In the genomic region with DNA sequence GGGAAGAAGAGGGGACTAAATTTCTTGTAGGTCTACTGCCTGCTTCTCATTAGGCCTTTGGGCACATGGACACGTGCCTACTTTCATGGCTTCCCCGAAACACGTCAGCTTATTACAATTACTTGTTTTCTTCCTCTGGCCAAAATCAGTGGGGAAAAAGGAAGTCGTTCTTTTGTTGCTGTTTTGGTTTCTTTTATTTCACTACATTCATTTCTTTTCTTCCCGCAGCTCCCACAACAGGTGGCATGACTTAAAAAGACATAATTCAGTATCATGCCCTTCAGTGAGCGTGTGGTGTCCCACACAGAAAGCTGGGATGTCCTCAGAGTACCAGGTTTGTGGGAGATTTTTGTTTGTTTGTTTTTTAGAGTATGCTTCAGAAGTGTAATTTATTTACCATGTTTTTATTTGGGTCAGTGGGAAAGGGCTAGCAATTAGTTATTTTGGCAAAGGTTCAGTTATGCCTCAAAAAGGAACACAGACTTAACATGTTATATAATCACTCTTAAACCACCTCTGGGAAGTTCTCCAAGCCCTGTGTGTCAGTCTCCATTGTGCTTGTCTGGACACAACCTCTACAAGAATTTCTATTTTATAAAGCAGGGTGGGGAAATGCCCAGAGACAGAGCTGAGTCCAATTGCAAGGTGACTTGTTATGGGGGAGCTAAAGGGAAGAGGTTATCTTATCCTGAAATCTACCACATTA, we compare ENCODE assay signal across 1 cellular context.
TF ChIP-seq lines count a peak whose summit lies in the region.

No MANE protein-coding gene starts in this region.

TF ChIP-seq in GM23338, 12 proteins besides CTCF, POLR2A, EP300 and RAD21 (continued from another document):
- TF ChIP-seq ZNF462 (CRISPR knock-in tag; IDR thresholded peaks at IDR 0.05) (no peak), STAT1 (IDR thresholded peaks at IDR 0.05; ENCODE audit: unreplicated experiment) (no peak)
- TF ChIP-seq, protein P1, sequence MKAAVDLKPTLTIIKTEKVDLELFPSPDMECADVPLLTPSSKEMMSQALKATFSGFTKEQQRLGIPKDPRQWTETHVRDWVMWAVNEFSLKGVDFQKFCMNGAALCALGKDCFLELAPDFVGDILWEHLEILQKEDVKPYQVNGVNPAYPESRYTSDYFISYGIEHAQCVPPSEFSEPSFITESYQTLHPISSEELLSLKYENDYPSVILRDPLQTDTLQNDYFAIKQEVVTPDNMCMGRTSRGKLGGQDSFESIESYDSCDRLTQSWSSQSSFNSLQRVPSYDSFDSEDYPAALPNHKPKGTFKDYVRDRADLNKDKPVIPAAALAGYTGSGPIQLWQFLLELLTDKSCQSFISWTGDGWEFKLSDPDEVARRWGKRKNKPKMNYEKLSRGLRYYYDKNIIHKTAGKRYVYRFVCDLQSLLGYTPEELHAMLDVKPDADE (IDR thresholded peaks at IDR 0.05) = no peak
